8 cellular contexts compared by ENCODE assay signal in the genomic region with DNA sequence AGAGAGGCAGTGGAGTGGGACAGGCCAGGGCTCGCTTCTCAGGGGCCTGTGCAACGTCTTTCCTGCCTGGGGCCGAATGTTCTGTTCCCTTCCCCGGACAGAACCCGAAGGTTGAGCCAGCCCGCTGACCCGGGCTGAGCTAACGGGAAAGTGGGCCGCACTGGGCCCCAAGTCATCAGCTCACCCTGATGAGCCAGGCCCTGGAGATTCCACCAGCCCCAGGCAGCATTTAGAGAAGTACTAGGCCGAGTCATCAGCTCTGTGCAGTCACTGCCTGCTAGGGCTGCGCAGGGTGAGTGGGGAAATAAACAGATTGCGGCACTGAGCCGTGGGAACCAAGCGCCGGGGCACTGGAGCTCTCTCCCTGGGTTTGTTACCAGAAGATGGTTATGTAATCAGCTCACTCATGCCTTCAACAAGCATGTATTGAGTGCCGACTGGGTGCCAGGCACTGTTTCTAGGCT.
DNase-seq lines count a peak whose midpoint lies in the region; ATAC-seq and TF ChIP-seq lines count a peak whose summit lies in the region.
"Had no signal": no experiment of that assay in that cellular context is flagged by ENCODE, and none has a peak within 500 bp of the region (broad histone marks: within the 10 kb centered on the region; RNA-seq: fewer than 3 reads in every experiment).

No MANE protein-coding gene starts in this region.

- intact Hi-C loops in dendritic cell treated with granulocyte-macrophage colony-stimulating factor and Interleukin-4, amounts not matched to agents 40 ng/mL and 50 ng/mL, for 4 days (cut with micrococcal nuclease), result no loop called here

- H3K36me3 Mint-ChIP-seq in dendritic cell treated with granulocyte-macrophage colony-stimulating factor and Interleukin-4, amounts not matched to agents 40 ng/mL and 50 ng/mL, for 4 days (ENCODE audit: low read depth), result no peaks in the 10 kb centered on the region
- H3K36me3 Mint-ChIP-seq in memory B cell, result no peaks in the 10 kb centered on the region

- peak overlapping the region; percentile 95 for H3K27ac Mint-ChIP-seq in dendritic cell treated with granulocyte-macrophage colony-stimulating factor and Interleukin-4, amounts not matched to agents 40 ng/mL and 50 ng/mL, for 4 days
- no peak overlapping the region for H3K27ac Mint-ChIP-seq in memory B cell

- DNase-seq in NOMO-1 (lab: John Stamatoyannopoulos, UW; ENCODE audit: unreplicated experiment in 2 of 2), result peak; percentile 92 to 93
- DNase-seq in memory B cell (ENCODE audit: low spot score in 2 of 2), result no peak
- DNase-seq in HEK293T (ENCODE audit: extremely low spot score), result no peak
- DNase-seq: NCI-H146 had no signal

- H3K4me3 Mint-ChIP-seq in dendritic cell treated with granulocyte-macrophage colony-stimulating factor and Interleukin-4, amounts not matched to agents 40 ng/mL and 50 ng/mL, for 4 days, result no peak overlapping the region
- no peak overlapping the region for H3K4me3 Mint-ChIP-seq in memory B cell

- POLR2A ChIA-PET in HEK293T (lab: Yijun Ruan, JAX), result interaction anchor here (1.0 to 2.1 kb wide), 2 partner anchors 28 to 30 kb away, joined by 3 to 8 read pairs; partner anchors contain the start of gene DUSP1

- CTCF ChIA-PET in HEK293T (lab: Yijun Ruan, JAX), result interaction anchor here (0.9 to 1.4 kb wide), 2 partner anchors 16 to 28 kb away, joined by 5 to 6 read pairs; no protein-coding TSS in a partner anchor

- ATAC-seq in memory B cell (ENCODE audit: low read depth) (peak; percentile 15), GM19351 (IDR thresholded peaks at IDR 0.05; ENCODE audit: unreplicated experiment) (no peak), HG03442 (IDR thresholded peaks at IDR 0.05; ENCODE audit: unreplicated experiment) (no peak), GM18861 (IDR thresholded peaks at IDR 0.05; ENCODE audit: unreplicated experiment) (no peak)

- peaks cover 82% of the 10 kb centered on the region for H3K4me1 Mint-ChIP-seq in dendritic cell treated with granulocyte-macrophage colony-stimulating factor and Interleukin-4, amounts not matched to agents 40 ng/mL and 50 ng/mL, for 4 days (ENCODE audit: low read depth)
- H3K4me1 Mint-ChIP-seq in memory B cell, result peaks cover 6% of the 10 kb centered on the region

- no peaks in the 10 kb centered on the region for H3K27me3 Mint-ChIP-seq in dendritic cell treated with granulocyte-macrophage colony-stimulating factor and Interleukin-4, amounts not matched to agents 40 ng/mL and 50 ng/mL, for 4 days
- peaks cover 2% of the 10 kb centered on the region for H3K27me3 Mint-ChIP-seq in memory B cell

- H3K9me3 Mint-ChIP-seq in dendritic cell treated with granulocyte-macrophage colony-stimulating factor and Interleukin-4, amounts not matched to agents 40 ng/mL and 50 ng/mL, for 4 days, result no peaks in the 10 kb centered on the region
- H3K9me3 Mint-ChIP-seq in memory B cell, result peaks cover 2% of the 10 kb centered on the region

TF ChIP-seq in HEK293T, 16 proteins besides CTCF, POLR2A, EP300 and RAD21:
- no peak for TF ChIP-seq BHLHE40 (IDR thresholded peaks at IDR 0.05; ENCODE audit: borderline replicate concordance)
- no peak for TF ChIP-seq ZNF384 (IDR thresholded peaks at IDR 0.05)
- no peak for TF ChIP-seq FOXK2 (IDR thresholded peaks at IDR 0.05)
- TF ChIP-seq L3MBTL2 (conservative IDR thresholded peaks at IDR 0.05), result no peak
- TF ChIP-seq SUZ12 (IDR thresholded peaks at IDR 0.05), result no peak
- no peak for TF ChIP-seq NFRKB (IDR thresholded peaks at IDR 0.05)
- TF ChIP-seq CTBP1 (IDR thresholded peaks at IDR 0.05; ENCODE audit: borderline replicate concordance), result no peak
- no peak for TF ChIP-seq PKNOX1 (IDR thresholded peaks at IDR 0.05)
- no peak for TF ChIP-seq LEF1 (IDR thresholded peaks at IDR 0.05; ENCODE audit: borderline replicate concordance)
- TF ChIP-seq FOXM1 (IDR thresholded peaks at IDR 0.05; ENCODE audit: borderline replicate concordance), result no peak
- no peak for TF ChIP-seq ELF4 (IDR thresholded peaks at IDR 0.05)
- no peak for TF ChIP-seq HDGF (IDR thresholded peaks at IDR 0.05; ENCODE audit: borderline replicate concordance)
- no peak for TF ChIP-seq SP1 (IDR thresholded peaks at IDR 0.05)
- TF ChIP-seq FOXA1 (IDR thresholded peaks at IDR 0.05), result no peak
- TF ChIP-seq TARDBP (IDR thresholded peaks at IDR 0.05), result no peak
- TF ChIP-seq ARNT (IDR thresholded peaks at IDR 0.05), result no peak

Comparison
In these comparisons a context has a peak if more than half of its experiments do, and no peak if none do; other contexts are left out.
1. DNase-seq: peak in NOMO-1 (2 of 2); none in memory B cell (0 of 2) and HEK293T (single experiment).